30 cellular contexts compared by ENCODE assay signal in the genomic region with DNA sequence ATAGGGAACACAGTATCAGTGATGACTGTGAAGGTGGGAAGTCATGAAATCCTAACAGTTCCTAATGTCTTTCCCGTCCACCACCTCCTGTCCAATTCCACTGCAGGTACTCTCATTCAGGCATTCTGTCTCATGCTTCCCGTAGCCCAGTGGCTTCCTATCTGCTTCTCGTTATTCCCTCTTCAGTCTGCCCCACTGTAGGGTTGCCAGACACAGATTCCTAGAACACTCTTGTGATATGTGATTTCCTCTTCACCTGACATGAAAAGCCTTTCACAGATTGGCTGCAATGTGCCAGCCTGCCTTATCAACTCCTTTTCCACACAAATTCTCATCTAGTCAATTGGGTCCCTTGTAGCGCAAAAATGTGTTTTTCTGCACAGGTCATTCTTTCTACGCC.
"Had no signal": no experiment of that assay in that cellular context is flagged by ENCODE, and none has a peak within 500 bp of the region (broad histone marks: within the 10 kb centered on the region; RNA-seq: fewer than 3 reads in every experiment).

No MANE protein-coding gene starts in this region.

- H3K36me3 ChIP-seq: SJSA1 had no signal

- ATAC-seq: activated CD8-positive, alpha-beta T cell treated with anti-CD3 and anti-CD28 coated beads, Interleukin-2, amount 10 ng/mL, durations not matched to agents 7 days and 5 days; activated T-helper 17 cell treated with anti-CD3 and anti-CD28 coated beads, Interleukin-2, amount 50 U/mL, for 72 hours; Panc1; WTC11 had no signal

- H3K27ac ChIP-seq: SJSA1 had no signal

- FAIRE-seq: astrocyte had no signal

- H3K4me3 Mint-ChIP-seq: activated CD8-positive, alpha-beta T cell treated with anti-CD3 and anti-CD28 coated beads, Interleukin-2, amount 10 ng/mL, durations not matched to agents 7 days and 5 days; activated naive CD4-positive, alpha-beta T cell treated with anti-CD3 and anti-CD28 coated beads for 36 hours; activated naive CD8-positive, alpha-beta T cell; activated T-helper 17 cell treated with anti-CD3 and anti-CD28 coated beads, Interleukin-2, amount 50 U/mL, for 72 hours; brain; IgD-negative memory B cell; T-helper 1 cell treated with Interleukin-12 subunit alpha and Interleukin-12 subunit beta and Interleukin-4 antibody, amounts not matched to agents 30 μg/mL and 1 μg/mL, for 36 hours; WTC11 had no signal

- H3K9me3 ChIP-seq: MG63, SJSA1 had no signal

- H3K27me3 Mint-ChIP-seq: activated naive CD8-positive, alpha-beta T cell; activated T-helper 17 cell treated with anti-CD3 and anti-CD28 coated beads, Interleukin-2, amount 50 U/mL, for 72 hours; brain; IgD-negative memory B cell had no signal

- H3K9me3 Mint-ChIP-seq: activated naive CD4-positive, alpha-beta T cell treated with anti-CD3 and anti-CD28 coated beads for 36 hours; brain; T-helper 1 cell treated with Interleukin-12 subunit alpha and Interleukin-12 subunit beta and Interleukin-4 antibody, amounts not matched to agents 30 μg/mL and 1 μg/mL, for 36 hours had no signal

- H3K27ac Mint-ChIP-seq: activated CD8-positive, alpha-beta T cell treated with anti-CD3 and anti-CD28 coated beads, Interleukin-2, amount 10 ng/mL, durations not matched to agents 7 days and 5 days; activated naive CD4-positive, alpha-beta T cell treated with anti-CD3 and anti-CD28 coated beads for 36 hours; activated naive CD8-positive, alpha-beta T cell; activated T-helper 17 cell treated with anti-CD3 and anti-CD28 coated beads, Interleukin-2, amount 50 U/mL, for 72 hours; brain; IgD-negative memory B cell; T-helper 1 cell treated with Interleukin-12 subunit alpha and Interleukin-12 subunit beta and Interleukin-4 antibody, amounts not matched to agents 30 μg/mL and 1 μg/mL, for 36 hours; WTC11 had no signal

- H3K4me3 ChIP-seq: MG63, SJSA1 had no signal

- DNase-seq: activated CD4-positive, alpha-beta T cell treated with anti-CD3 and anti-CD28 coated beads for 48 hours; activated CD4-positive, alpha-beta T cell treated with anti-CD3 and anti-CD28 coated beads, Interleukin-2, amount 50 U/mL, for 4 hours; activated CD4-positive, CD25-positive, alpha-beta regulatory T cell treated with anti-CD3 and anti-CD28 coated beads, Interleukin-2, amount 50 U/mL, for 72 hours; activated CD8-positive, alpha-beta memory T cell treated with anti-CD3 and anti-CD28 coated beads, Interleukin-2, amount 50 U/mL, for 48 hours; activated CD8-positive, alpha-beta T cell treated with anti-CD3 and anti-CD28 coated beads, Interleukin-2, amount 10 ng/mL, durations not matched to agents 7 days and 5 days; activated gamma-delta T cell; activated naive CD4-positive, alpha-beta T cell treated with anti-CD3 and anti-CD28 coated beads for 36 hours; activated T-cell treated with anti-CD3 and anti-CD28 coated beads, Interleukin-2, amount 50 U/mL, for 1 hour; amygdala; KG1; MG63; NCI-H1105; NCI-H1436; NCI-H1694 treated with DMSO at 0.1 percent for 48 hours; NCI-H2029 treated with DMSO at 0.1 percent for 48 hours; NCI-H345; NCI-H510A; NCI-H526 treated with DMSO at 0.1 percent for 48 hours; NCI-H82; RPMI8226; SHP77 had no signal

- H3K4me1 Mint-ChIP-seq: activated T-helper 17 cell treated with anti-CD3 and anti-CD28 coated beads, Interleukin-2, amount 50 U/mL, for 72 hours; brain; IgD-negative memory B cell; WTC11 had no signal

- H3K27me3 ChIP-seq: MG63, SJSA1 had no signal

- H3K4me1 ChIP-seq: SJSA1 had no signal
